In the genomic region with DNA sequence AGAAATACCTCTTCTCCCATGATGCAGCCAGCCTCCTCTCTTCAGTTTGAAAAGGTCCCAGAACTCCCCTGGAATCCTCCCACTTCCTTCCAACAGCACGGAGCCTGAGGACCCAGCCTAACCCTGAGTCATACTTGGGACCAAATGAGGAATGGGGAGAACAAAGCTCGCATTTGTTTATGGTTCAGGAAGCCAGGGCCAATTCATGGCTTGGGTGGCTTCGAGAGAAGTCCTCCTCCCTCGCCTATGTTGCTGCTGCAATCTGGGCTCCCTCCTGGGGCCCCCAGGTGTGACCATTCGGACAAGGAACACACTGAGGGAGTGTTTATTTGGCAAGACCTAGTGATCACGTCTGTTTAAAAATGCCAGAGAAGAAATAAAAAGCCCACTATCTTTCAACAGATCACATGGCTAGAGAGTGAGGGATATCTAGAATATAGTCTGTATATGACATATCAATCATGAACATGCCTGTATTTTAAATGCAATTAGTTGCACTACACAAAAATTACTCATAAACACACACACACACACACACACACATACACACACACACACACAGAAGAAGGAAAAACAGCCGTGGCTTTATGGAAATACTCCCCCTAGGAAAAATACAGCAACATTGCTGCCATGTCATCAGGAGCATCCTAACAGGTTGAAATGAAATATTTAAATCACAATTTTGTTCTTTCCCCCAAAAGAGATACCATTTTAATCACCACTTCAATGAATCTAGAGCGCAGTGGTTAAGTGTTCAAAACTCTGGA, we compare ENCODE assay signal across 10 cellular contexts.
DNase-seq lines count a peak whose midpoint lies in the region; ATAC-seq lines count a peak whose summit lies in the region.
"Had no signal": no experiment of that assay in that cellular context is flagged by ENCODE, and none has a peak within 500 bp of the region (broad histone marks: within the 10 kb centered on the region; RNA-seq: fewer than 3 reads in every experiment).

No MANE protein-coding gene starts in this region.

- intact Hi-C loops in activated CD4-positive, alpha-beta memory T cell treated with anti-CD3 and anti-CD28 coated beads for 36 hours (cut with micrococcal nuclease), result no loop called here

- peak; percentile 85 for DNase-seq in ELF-1 (ENCODE audit: low read depth, low spot score)
- DNase-seq in T-helper 17 cell, result no peak
- peak; percentile 85 for DNase-seq in globus pallidus (ENCODE audit: low spot score)
- DNase-seq in pons (ENCODE audit: low spot score), result peak; percentile 88
- DNase-seq in stimulated activated CD4-positive, alpha-beta T cell treated with anti-CD3 and anti-CD28 coated beads, Interleukin-4, amount 100 ng/mL, for 24 hours, result no peak
- no peak for DNase-seq in activated CD4-positive, alpha-beta memory T cell treated with anti-CD3 and anti-CD28 coated beads, Interleukin-2, amount 10 ng/mL, durations not matched to agents 7 days and 5 days
- DNase-seq in activated CD4-positive, alpha-beta memory T cell treated with anti-CD3 and anti-CD28 coated beads for 36 hours, result no peak
- DNase-seq: spleen had no signal

- no peak for ATAC-seq in T-helper 17 cell
- ATAC-seq in HG03097 (IDR thresholded peaks at IDR 0.05; ENCODE audit: low FRiP score, unreplicated experiment), result no peak
- ATAC-seq: GM12878 had no signal

- H3K27ac Mint-ChIP-seq in T-helper 17 cell, result peak overlapping the region; percentile 34
- no peak overlapping the region for H3K27ac Mint-ChIP-seq in activated CD4-positive, alpha-beta memory T cell treated with anti-CD3 and anti-CD28 coated beads, Interleukin-2, amount 10 ng/mL, durations not matched to agents 7 days and 5 days
- H3K27ac Mint-ChIP-seq in activated CD4-positive, alpha-beta memory T cell treated with anti-CD3 and anti-CD28 coated beads for 36 hours, result no peak overlapping the region

- no peaks in the 10 kb centered on the region for H3K27me3 Mint-ChIP-seq in T-helper 17 cell
- no peaks in the 10 kb centered on the region for H3K27me3 Mint-ChIP-seq in activated CD4-positive, alpha-beta memory T cell treated with anti-CD3 and anti-CD28 coated beads, Interleukin-2, amount 10 ng/mL, durations not matched to agents 7 days and 5 days
- H3K27me3 Mint-ChIP-seq in activated CD4-positive, alpha-beta memory T cell treated with anti-CD3 and anti-CD28 coated beads for 36 hours, result no peaks in the 10 kb centered on the region

- H3K36me3 Mint-ChIP-seq in T-helper 17 cell (ENCODE audit: low read depth), result no peaks in the 10 kb centered on the region
- H3K36me3 Mint-ChIP-seq in activated CD4-positive, alpha-beta memory T cell treated with anti-CD3 and anti-CD28 coated beads, Interleukin-2, amount 10 ng/mL, durations not matched to agents 7 days and 5 days (ENCODE audit: low read depth), result peaks cover 44% of the 10 kb centered on the region
- H3K36me3 Mint-ChIP-seq in activated CD4-positive, alpha-beta memory T cell treated with anti-CD3 and anti-CD28 coated beads for 36 hours, result peaks cover 5% of the 10 kb centered on the region

- H3K9me3 ChIP-seq in T-helper 17 cell (ENCODE audit: control insufficient read depth, low read length, poor library complexity, severe bottlenecking), result no peaks in the 10 kb centered on the region
- H3K9me3 ChIP-seq: spleen had no signal

- CTCF ChIA-PET in activated CD4-positive, alpha-beta memory T cell treated with anti-CD3 and anti-CD28 coated beads, Interleukin-2, amount 10 ng/mL, durations not matched to agents 7 days and 5 days (lab: Charles Lee), result no interaction called here
- CTCF ChIA-PET in activated CD4-positive, alpha-beta memory T cell treated with anti-CD3 and anti-CD28 coated beads for 36 hours (lab: Charles Lee), result interaction anchor here (0.7 kb wide), 2 partner anchors 49 to 77 kb away, joined by 3 read pairs; no protein-coding TSS in a partner anchor

- H3K9me3 Mint-ChIP-seq in activated CD4-positive, alpha-beta memory T cell treated with anti-CD3 and anti-CD28 coated beads, Interleukin-2, amount 10 ng/mL, durations not matched to agents 7 days and 5 days, result no peaks in the 10 kb centered on the region
- H3K9me3 Mint-ChIP-seq in activated CD4-positive, alpha-beta memory T cell treated with anti-CD3 and anti-CD28 coated beads for 36 hours, result no peaks in the 10 kb centered on the region

- H3K4me3 Mint-ChIP-seq in T-helper 17 cell, result no peak overlapping the region
- H3K4me3 Mint-ChIP-seq in activated CD4-positive, alpha-beta memory T cell treated with anti-CD3 and anti-CD28 coated beads, Interleukin-2, amount 10 ng/mL, durations not matched to agents 7 days and 5 days, result no peak overlapping the region
- H3K4me3 Mint-ChIP-seq in activated CD4-positive, alpha-beta memory T cell treated with anti-CD3 and anti-CD28 coated beads for 36 hours, result no peak overlapping the region

- POLR2A ChIA-PET in activated CD4-positive, alpha-beta memory T cell treated with anti-CD3 and anti-CD28 coated beads, Interleukin-2, amount 10 ng/mL, durations not matched to agents 7 days and 5 days (lab: Charles Lee), result no interaction called here
- POLR2A ChIA-PET in activated CD4-positive, alpha-beta memory T cell treated with anti-CD3 and anti-CD28 coated beads for 36 hours (lab: Charles Lee), result no interaction called here

- H3K4me1 Mint-ChIP-seq in T-helper 17 cell, result peaks cover 30% of the 10 kb centered on the region
- peaks cover 34% of the 10 kb centered on the region for H3K4me1 Mint-ChIP-seq in activated CD4-positive, alpha-beta memory T cell treated with anti-CD3 and anti-CD28 coated beads, Interleukin-2, amount 10 ng/mL, durations not matched to agents 7 days and 5 days
- H3K4me1 Mint-ChIP-seq in activated CD4-positive, alpha-beta memory T cell treated with anti-CD3 and anti-CD28 coated beads for 36 hours (ENCODE audit: low read depth), result peaks cover 60% of the 10 kb centered on the region

Comparison
In these comparisons a context has a peak if more than half of its experiments do, and no peak if none do; other contexts are left out.
1. DNase-seq: peak in ELF-1 (single experiment), globus pallidus (single experiment) and pons (single experiment); none in T-helper 17 cell (0 of 3), stimulated activated CD4-positive, alpha-beta T cell treated with anti-CD3 and anti-CD28 coated beads, Interleukin-4, amount 100 ng/mL, for 24 hours (single experiment), activated CD4-positive, alpha-beta memory T cell treated with anti-CD3 and anti-CD28 coated beads, Interleukin-2, amount 10 ng/mL, durations not matched to agents 7 days and 5 days (single experiment) and activated CD4-positive, alpha-beta memory T cell treated with anti-CD3 and anti-CD28 coated beads for 36 hours (single experiment).